Comparison of ENCODE assay signal across 8 cellular contexts in the genomic region with DNA sequence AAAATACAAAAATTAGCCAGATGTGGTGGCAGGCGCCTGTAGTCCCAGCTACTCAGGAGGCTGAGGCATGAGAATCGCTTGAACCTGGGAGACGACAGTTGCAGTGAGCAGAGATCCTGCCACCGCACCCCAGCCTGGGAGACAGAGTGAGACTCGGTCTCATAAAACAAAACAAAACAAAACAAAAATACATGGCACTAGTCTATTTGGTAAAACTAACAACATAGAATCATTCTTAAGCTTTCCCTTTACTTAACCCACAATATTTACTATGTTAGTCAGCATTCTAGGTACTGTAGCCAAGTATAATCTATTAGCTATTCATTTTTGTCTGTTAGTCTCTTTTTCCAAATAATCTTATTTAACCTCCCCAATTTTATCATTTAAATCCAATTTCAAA.
"Had no signal": no experiment of that assay in that cellular context is flagged by ENCODE, and none has a peak within 500 bp of the region (broad histone marks: within the 10 kb centered on the region; RNA-seq: fewer than 3 reads in every experiment).

No MANE protein-coding gene starts in this region.

- H2AFZ ChIP-seq: GM23338 had no signal

- DNase-seq: H9, HCEC 1CT, KBM-7 had no signal

- FAIRE-seq: H1, H54, HepG2 had no signal

- H3K4me2 ChIP-seq: GM23338 had no signal

- H3K27ac Mint-ChIP-seq: GM23338, H9, IgD-negative memory B cell had no signal

- ATAC-seq: GM23338, HepG2 had no signal

- H3K27me3 Mint-ChIP-seq: IgD-negative memory B cell had no signal

- H3K4me3 Mint-ChIP-seq: GM23338, H9, IgD-negative memory B cell had no signal

- H3K4me3 ChIP-seq: GM23338 had no signal

- H3K4me1 Mint-ChIP-seq: GM23338, H9, IgD-negative memory B cell had no signal
